1 cellular context compared by ENCODE assay signal in the genomic region with DNA sequence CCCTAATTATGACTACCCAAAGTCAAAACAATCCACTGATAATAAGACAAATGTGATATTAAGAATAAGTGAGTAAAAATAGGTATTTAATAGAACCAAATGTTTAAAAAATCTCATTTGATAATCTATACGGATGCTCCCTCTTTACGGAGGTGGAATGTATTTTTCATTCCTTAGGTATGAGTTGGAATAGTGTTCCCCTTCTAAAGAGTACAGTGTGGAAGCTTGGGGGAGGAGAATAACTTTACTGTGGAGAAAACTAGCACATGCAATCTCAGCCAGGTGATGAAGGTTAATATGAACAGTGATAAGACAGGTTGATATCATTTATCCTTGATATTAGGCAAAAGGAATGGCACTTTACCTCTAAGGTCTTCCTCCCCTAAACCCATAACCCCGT.
TF ChIP-seq lines count a peak whose summit lies in the region.

No MANE protein-coding gene starts in this region.

TF ChIP-seq in SK-N-SH treated with all-trans-retinoic acid at 6 μM for 48 hours, 23 proteins besides CTCF, POLR2A, EP300 and RAD21 (continued from another document):
- TF ChIP-seq ARNTL (CRISPR knock-in tag; IDR thresholded peaks at IDR 0.05; ENCODE audit: borderline replicate concordance, low read depth) (no peak), OSR1 (CRISPR knock-in tag; IDR thresholded peaks at IDR 0.05) (no peak), TOX (CRISPR knock-in tag; IDR thresholded peaks at IDR 0.05; ENCODE audit: borderline replicate concordance) (no peak)
- TF ChIP-seq, protein P1, sequence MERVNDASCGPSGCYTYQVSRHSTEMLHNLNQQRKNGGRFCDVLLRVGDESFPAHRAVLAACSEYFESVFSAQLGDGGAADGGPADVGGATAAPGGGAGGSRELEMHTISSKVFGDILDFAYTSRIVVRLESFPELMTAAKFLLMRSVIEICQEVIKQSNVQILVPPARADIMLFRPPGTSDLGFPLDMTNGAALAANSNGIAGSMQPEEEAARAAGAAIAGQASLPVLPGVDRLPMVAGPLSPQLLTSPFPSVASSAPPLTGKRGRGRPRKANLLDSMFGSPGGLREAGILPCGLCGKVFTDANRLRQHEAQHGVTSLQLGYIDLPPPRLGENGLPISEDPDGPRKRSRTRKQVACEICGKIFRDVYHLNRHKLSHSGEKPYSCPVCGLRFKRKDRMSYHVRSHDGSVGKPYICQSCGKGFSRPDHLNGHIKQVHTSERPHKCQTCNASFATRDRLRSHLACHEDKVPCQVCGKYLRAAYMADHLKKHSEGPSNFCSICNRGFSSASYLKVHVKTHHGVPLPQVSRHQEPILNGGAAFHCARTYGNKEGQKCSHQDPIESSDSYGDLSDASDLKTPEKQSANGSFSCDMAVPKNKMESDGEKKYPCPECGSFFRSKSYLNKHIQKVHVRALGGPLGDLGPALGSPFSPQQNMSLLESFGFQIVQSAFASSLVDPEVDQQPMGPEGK (CRISPR knock-in tag; IDR thresholded peaks at IDR 0.05; ENCODE audit: borderline replicate concordance) = no peak
- TF ChIP-seq, protein P2, sequence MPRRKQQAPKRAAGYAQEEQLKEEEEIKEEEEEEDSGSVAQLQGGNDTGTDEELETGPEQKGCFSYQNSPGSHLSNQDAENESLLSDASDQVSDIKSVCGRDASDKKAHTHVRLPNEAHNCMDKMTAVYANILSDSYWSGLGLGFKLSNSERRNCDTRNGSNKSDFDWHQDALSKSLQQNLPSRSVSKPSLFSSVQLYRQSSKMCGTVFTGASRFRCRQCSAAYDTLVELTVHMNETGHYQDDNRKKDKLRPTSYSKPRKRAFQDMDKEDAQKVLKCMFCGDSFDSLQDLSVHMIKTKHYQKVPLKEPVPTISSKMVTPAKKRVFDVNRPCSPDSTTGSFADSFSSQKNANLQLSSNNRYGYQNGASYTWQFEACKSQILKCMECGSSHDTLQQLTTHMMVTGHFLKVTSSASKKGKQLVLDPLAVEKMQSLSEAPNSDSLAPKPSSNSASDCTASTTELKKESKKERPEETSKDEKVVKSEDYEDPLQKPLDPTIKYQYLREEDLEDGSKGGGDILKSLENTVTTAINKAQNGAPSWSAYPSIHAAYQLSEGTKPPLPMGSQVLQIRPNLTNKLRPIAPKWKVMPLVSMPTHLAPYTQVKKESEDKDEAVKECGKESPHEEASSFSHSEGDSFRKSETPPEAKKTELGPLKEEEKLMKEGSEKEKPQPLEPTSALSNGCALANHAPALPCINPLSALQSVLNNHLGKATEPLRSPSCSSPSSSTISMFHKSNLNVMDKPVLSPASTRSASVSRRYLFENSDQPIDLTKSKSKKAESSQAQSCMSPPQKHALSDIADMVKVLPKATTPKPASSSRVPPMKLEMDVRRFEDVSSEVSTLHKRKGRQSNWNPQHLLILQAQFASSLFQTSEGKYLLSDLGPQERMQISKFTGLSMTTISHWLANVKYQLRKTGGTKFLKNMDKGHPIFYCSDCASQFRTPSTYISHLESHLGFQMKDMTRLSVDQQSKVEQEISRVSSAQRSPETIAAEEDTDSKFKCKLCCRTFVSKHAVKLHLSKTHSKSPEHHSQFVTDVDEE (CRISPR knock-in tag; IDR thresholded peaks at IDR 0.05) = no peak
